Comparison of ENCODE assay signal across 2 cellular contexts in genomic region chr15:55652363-55652762, GRCh38.
TF ChIP-seq lines count a peak whose summit lies in the region.

No MANE protein-coding gene starts in this region.

TF ChIP-seq in liver, 16 proteins besides CTCF, POLR2A, EP300 and RAD21 (continued from another document):
- TF ChIP-seq ZBTB33 (IDR thresholded peaks at IDR 0.05), result no peak

TF ChIP-seq in HepG2, 621 proteins besides CTCF, POLR2A, EP300 and RAD21 (continued from another document):
- TF ChIP-seq ZNF784 (CRISPR knock-in tag; IDR thresholded peaks at IDR 0.05; ENCODE audit: borderline replicate concordance), result no peak
- TF ChIP-seq EEA1 (CRISPR knock-in tag; IDR thresholded peaks at IDR 0.05; ENCODE audit: borderline replicate concordance), result no peak
- TF ChIP-seq CHD2 (IDR thresholded peaks at IDR 0.05; ENCODE audit: low read depth, low read length), result no peak
- TF ChIP-seq PAXIP1 (CRISPR knock-in tag; conservative IDR thresholded peaks at IDR 0.05), result no peak
- no peak for TF ChIP-seq ZNF10 (CRISPR knock-in tag; IDR thresholded peaks at IDR 0.05; ENCODE audit: borderline replicate concordance, low read depth)
- no peak for TF ChIP-seq NR0B2 (CRISPR knock-in tag; IDR thresholded peaks at IDR 0.05)
- TF ChIP-seq ISL2 (CRISPR knock-in tag; IDR thresholded peaks at IDR 0.05), result no peak
TF ChIP-seq in HepG2: peak in this region for 0.
